1 cellular context compared by ENCODE assay signal in the genomic region with DNA sequence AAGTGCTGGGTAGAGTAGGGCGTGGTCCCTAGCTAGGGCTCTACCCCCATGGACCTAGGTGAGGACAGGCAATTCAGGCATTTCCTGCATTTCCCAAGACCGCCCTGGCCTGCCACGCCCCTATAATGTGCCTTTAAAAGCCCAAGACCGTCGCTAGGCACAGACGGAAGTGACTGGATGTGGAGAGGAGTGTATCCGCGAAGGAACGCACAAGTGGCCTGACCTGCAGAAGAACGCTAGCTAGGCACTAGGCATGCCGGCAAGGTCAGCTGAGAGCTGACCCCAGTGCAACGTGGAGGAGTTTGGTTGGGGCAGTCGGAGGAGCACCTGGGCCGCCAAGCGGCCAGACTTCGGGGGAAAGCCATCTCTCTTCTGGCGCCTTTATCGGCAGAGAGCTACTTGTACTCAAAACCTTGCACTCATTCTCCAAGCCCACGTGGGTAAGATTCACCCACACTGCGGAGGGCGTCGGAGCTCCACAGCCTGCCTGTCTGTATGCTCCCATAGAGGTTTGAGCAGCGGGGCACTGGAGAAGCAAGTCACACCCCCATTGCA.
TF ChIP-seq lines count a peak whose summit lies in the region.

No MANE protein-coding gene starts in this region.

TF ChIP-seq in GM23338, 12 proteins besides CTCF, POLR2A, EP300 and RAD21 (continued from another document):
- TF ChIP-seq, protein P1, sequence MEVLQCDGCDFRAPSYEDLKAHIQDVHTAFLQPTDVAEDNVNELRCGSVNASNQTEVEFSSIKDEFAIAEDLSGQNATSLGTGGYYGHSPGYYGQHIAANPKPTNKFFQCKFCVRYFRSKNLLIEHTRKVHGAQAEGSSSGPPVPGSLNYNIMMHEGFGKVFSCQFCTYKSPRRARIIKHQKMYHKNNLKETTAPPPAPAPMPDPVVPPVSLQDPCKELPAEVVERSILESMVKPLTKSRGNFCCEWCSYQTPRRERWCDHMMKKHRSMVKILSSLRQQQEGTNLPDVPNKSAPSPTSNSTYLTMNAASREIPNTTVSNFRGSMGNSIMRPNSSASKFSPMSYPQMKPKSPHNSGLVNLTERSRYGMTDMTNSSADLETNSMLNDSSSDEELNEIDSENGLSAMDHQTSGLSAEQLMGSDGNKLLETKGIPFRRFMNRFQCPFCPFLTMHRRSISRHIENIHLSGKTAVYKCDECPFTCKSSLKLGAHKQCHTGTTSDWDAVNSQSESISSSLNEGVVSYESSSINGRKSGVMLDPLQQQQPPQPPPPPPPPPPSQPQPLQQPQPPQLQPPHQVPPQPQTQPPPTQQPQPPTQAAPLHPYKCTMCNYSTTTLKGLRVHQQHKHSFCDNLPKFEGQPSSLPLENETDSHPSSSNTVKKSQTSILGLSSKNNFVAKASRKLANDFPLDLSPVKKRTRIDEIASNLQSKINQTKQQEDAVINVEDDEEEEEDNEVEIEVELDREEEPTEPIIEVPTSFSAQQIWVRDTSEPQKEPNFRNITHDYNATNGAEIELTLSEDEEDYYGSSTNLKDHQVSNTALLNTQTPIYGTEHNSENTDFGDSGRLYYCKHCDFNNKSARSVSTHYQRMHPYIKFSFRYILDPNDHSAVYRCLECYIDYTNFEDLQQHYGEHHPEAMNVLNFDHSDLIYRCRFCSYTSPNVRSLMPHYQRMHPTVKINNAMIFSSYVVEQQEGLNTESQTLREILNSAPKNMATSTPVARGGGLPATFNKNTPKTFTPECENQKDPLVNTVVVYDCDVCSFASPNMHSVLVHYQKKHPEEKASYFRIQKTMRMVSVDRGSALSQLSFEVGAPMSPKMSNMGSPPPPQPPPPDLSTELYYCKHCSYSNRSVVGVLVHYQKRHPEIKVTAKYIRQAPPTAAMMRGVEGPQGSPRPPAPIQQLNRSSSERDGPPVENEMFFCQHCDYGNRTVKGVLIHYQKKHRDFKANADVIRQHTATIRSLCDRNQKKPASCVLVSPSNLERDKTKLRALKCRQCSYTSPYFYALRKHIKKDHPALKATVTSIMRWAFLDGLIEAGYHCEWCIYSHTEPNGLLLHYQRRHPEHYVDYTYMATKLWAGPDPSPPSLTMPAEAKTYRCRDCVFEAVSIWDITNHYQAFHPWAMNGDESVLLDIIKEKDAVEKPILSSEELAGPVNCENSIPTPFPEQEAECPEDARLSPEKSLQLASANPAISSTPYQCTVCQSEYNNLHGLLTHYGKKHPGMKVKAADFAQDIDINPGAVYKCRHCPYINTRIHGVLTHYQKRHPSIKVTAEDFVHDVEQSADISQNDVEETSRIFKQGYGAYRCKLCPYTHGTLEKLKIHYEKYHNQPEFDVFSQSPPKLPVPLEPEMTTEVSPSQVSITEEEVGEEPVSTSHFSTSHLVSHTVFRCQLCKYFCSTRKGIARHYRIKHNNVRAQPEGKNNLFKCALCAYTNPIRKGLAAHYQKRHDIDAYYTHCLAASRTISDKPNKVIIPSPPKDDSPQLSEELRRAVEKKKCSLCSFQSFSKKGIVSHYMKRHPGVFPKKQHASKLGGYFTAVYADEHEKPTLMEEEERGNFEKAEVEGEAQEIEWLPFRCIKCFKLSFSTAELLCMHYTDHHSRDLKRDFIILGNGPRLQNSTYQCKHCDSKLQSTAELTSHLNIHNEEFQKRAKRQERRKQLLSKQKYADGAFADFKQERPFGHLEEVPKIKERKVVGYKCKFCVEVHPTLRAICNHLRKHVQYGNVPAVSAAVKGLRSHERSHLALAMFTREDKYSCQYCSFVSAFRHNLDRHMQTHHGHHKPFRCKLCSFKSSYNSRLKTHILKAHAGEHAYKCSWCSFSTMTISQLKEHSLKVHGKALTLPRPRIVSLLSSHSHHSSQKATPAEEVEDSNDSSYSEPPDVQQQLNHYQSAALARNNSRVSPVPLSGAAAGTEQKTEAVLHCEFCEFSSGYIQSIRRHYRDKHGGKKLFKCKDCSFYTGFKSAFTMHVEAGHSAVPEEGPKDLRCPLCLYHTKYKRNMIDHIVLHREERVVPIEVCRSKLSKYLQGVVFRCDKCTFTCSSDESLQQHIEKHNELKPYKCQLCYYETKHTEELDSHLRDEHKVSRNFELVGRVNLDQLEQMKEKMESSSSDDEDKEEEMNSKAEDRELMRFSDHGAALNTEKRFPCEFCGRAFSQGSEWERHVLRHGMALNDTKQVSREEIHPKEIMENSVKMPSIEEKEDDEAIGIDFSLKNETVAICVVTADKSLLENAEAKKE (CRISPR knock-in tag; IDR thresholded peaks at IDR 0.05) = peak; percentile 71; the same call in 1 of the 2 replicates
- TF ChIP-seq STAT1 (IDR thresholded peaks at IDR 0.05; ENCODE audit: unreplicated experiment) = no peak
- no peak for TF ChIP-seq JUNB (IDR thresholded peaks at IDR 0.05; ENCODE audit: unreplicated experiment)
- no peak for TF ChIP-seq EZH2 (IDR thresholded peaks at IDR 0.05; ENCODE audit: low read depth, unreplicated experiment)
- TF ChIP-seq CREB1 (CRISPR knock-in tag; IDR thresholded peaks at IDR 0.05; ENCODE audit: low read depth) = no peak
- TF ChIP-seq NANOG (IDR thresholded peaks at IDR 0.05; ENCODE audit: borderline replicate concordance) = no peak
- TF ChIP-seq, protein P2, sequence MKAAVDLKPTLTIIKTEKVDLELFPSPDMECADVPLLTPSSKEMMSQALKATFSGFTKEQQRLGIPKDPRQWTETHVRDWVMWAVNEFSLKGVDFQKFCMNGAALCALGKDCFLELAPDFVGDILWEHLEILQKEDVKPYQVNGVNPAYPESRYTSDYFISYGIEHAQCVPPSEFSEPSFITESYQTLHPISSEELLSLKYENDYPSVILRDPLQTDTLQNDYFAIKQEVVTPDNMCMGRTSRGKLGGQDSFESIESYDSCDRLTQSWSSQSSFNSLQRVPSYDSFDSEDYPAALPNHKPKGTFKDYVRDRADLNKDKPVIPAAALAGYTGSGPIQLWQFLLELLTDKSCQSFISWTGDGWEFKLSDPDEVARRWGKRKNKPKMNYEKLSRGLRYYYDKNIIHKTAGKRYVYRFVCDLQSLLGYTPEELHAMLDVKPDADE (IDR thresholded peaks at IDR 0.05) = no peak
- no peak for TF ChIP-seq EZH2phosphoT487 (IDR thresholded peaks at IDR 0.05; ENCODE audit: unreplicated experiment)
- TF ChIP-seq, protein P3, sequence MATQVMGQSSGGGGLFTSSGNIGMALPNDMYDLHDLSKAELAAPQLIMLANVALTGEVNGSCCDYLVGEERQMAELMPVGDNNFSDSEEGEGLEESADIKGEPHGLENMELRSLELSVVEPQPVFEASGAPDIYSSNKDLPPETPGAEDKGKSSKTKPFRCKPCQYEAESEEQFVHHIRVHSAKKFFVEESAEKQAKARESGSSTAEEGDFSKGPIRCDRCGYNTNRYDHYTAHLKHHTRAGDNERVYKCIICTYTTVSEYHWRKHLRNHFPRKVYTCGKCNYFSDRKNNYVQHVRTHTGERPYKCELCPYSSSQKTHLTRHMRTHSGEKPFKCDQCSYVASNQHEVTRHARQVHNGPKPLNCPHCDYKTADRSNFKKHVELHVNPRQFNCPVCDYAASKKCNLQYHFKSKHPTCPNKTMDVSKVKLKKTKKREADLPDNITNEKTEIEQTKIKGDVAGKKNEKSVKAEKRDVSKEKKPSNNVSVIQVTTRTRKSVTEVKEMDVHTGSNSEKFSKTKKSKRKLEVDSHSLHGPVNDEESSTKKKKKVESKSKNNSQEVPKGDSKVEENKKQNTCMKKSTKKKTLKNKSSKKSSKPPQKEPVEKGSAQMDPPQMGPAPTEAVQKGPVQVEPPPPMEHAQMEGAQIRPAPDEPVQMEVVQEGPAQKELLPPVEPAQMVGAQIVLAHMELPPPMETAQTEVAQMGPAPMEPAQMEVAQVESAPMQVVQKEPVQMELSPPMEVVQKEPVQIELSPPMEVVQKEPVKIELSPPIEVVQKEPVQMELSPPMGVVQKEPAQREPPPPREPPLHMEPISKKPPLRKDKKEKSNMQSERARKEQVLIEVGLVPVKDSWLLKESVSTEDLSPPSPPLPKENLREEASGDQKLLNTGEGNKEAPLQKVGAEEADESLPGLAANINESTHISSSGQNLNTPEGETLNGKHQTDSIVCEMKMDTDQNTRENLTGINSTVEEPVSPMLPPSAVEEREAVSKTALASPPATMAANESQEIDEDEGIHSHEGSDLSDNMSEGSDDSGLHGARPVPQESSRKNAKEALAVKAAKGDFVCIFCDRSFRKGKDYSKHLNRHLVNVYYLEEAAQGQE (IDR thresholded peaks at IDR 0.05; ENCODE audit: unreplicated experiment) = no peak
- peak; percentile 94 for TF ChIP-seq POLR2AphosphoS5 (IDR thresholded peaks at IDR 0.05; ENCODE audit: low read depth)
- no peak for TF ChIP-seq ZNF331 (CRISPR knock-in tag; IDR thresholded peaks at IDR 0.05; ENCODE audit: low read depth)
